ENCODE assay signal across 1 cellular context in genomic region chr17:49194297-49194607, GRCh38.
TF ChIP-seq lines count a peak whose summit lies in the region.

No MANE protein-coding gene starts in this region.

TF ChIP-seq in K562, 482 proteins besides CTCF, POLR2A, EP300 and RAD21:
- TF ChIP-seq ZFX (CRISPR knock-in tag; IDR thresholded peaks at IDR 0.05) (no peak), EGR1 (conservative IDR thresholded peaks at IDR 0.05) (0 out of 2 replicates have a peak, but pooled peaks have one; percentile 7), FOXP4 (CRISPR knock-in tag; IDR thresholded peaks at IDR 0.05; ENCODE audit: borderline replicate concordance) (no peak)
